In genomic region chr5:78690593-78690972, GRCh38 we compare ENCODE assay signal across 18 cellular contexts. TPM values are rescaled to one million over a fixed set of nuclear protein-coding genes. Genes with fewer than 3 reads are reported as not detected.
"Had no signal": no experiment of that assay in that cellular context is flagged by ENCODE, and none has a peak within 500 bp of the region (broad histone marks: within the 10 kb centered on the region; RNA-seq: fewer than 3 reads in every experiment).

No MANE protein-coding gene starts in this region.

- H3K4me1 ChIP-seq: colonic mucosa, gastrocnemius medialis, heart right ventricle had no signal

- ATAC-seq: activated CD4-positive, CD25-positive, alpha-beta regulatory T cell treated with anti-CD3 and anti-CD28 coated beads, Interleukin-2, amount 50 U/mL, for 24 hours; activated CD8-positive, alpha-beta memory T cell treated with anti-CD3 and anti-CD28 coated beads, Interleukin-2, amount 10 ng/mL, durations not matched to agents 7 days and 5 days; activated T-cell treated with anti-CD3 and anti-CD28 coated beads, Interleukin-2, amount 50 U/mL, for 4 hours; gastrocnemius medialis; heart right ventricle; right cardiac atrium; stimulated activated effector memory CD8-positive, alpha-beta T cell treated with anti-CD3 and anti-CD28 coated beads, Interleukin-12 subunit alpha, Interleukin-12 subunit beta, amount 100 ng/mL, for 72 hours had no signal

- FAIRE-seq: kidney had no signal

- H3K27me3 ChIP-seq: ascending aorta, cardiac muscle cell, colonic mucosa, gastrocnemius medialis, heart right ventricle, neutrophil had no signal

- H3K36me3 ChIP-seq: ascending aorta, cardiac muscle cell, colonic mucosa, gastrocnemius medialis, heart right ventricle, neutrophil had no signal

- H3K9me3 ChIP-seq: ascending aorta, colonic mucosa, gastrocnemius medialis, neutrophil had no signal

- H3K27ac ChIP-seq: cardiac muscle cell, colonic mucosa, gastrocnemius medialis, heart right ventricle, neutrophil had no signal

- DNase-seq: activated CD4-positive, alpha-beta T cell treated with anti-CD3 and anti-CD28 coated beads, Interleukin-2, amount 50 U/mL, for 4 hours; activated CD8-positive, alpha-beta memory T cell treated with anti-CD3 and anti-CD28 coated beads, Interleukin-2, amount 10 ng/mL, durations not matched to agents 7 days and 5 days; activated gamma-delta T cell treated with Interleukin-2 at 50 U/mL for 16 hours; activated naive CD8-positive, alpha-beta T cell treated with anti-CD3 and anti-CD28 coated beads, Interleukin-2, amount 10 ng/mL, durations not matched to agents 7 days and 5 days; activated T-cell treated with anti-CD3 and anti-CD28 coated beads, Interleukin-2, amount 50 U/mL, for 4 hours; colonic mucosa; effector CD4-positive, alpha-beta T cell; gastrocnemius medialis; heart right ventricle; kidney; naive B cell; right cardiac atrium; T-helper 2 cell had no signal

- H3K4me3 ChIP-seq: ascending aorta, cardiac muscle cell, colonic mucosa, gastrocnemius medialis, heart right ventricle had no signal

RNA-seq across cellular contexts. Expression of gene LHFPL2, which starts 42.0 kb away (rescaled TPM):
- total RNA-seq: activated CD8-positive, alpha-beta memory T cell treated with anti-CD3 and anti-CD28 coated beads, Interleukin-2, amount 10 ng/mL, durations not matched to agents 7 days and 5 days had no signal
